ENCODE assay signal across 9 cellular contexts in the genomic region with DNA sequence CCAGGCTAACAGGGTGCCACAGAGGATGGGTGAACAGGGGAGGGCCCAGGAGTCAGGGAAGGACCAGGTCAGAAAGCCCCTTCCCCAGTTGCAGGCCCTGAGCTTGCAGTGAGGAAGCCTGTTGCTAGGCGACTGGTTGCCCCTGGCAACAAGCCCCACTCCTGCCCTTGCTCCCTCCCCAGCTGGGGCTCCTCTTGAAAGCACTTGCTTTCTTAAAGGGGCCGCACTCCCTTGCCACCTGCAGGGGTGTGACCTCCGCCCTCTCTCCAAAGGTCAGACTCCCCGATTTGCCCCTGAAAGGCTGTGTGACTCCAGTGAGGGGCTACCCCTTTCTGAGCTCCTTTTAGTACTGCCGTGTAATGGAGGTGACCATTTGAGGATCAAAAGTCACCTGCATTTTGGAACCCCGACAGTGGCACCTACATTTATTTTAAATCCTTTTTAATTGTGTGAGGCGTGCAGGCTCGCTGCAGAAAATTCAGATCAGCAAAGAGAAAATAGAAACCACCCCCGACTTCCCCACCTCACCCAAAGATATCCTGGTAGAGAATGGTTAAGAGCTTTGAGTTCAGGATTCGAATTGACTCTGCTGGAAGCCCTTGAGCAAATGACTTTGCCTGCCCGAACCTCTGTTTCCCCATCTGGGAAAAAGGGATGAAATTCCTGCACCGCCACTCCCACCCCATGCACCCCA. TPM values are rescaled to one million over a fixed set of nuclear protein-coding genes. Genes with fewer than 3 reads are reported as not detected.
A peak's percentile ranks its signal among the peaks of the same experiment; 100 is the strongest.
DNase-seq lines count a peak whose midpoint lies in the region; ATAC-seq and TF ChIP-seq lines count a peak whose summit lies in the region.
"Had no signal": no experiment of that assay in that cellular context is flagged by ENCODE, and none has a peak within 500 bp of the region (broad histone marks: within the 10 kb centered on the region; RNA-seq: fewer than 3 reads in every experiment).

No MANE protein-coding gene starts in this region.

- ATAC-seq in activated B cell treated with CpG ODN at 0.5 μM for 24 hours (ENCODE audit: low read depth), result no peak
- ATAC-seq in GM19455 (IDR thresholded peaks at IDR 0.05; ENCODE audit: unreplicated experiment), result no peak
- ATAC-seq in psoas muscle, result no peak

- intact Hi-C loops in activated B cell treated with CpG ODN at 0.5 μM for 24 hours (cut with micrococcal nuclease), result loop anchor here (1.0 to 10.0 kb wide), 7 partner anchors 9 to 421 kb away; partner anchors contain the start of genes ANO8, ARRDC2, GTPBP3 and MAP1S
- intact Hi-C loops in psoas muscle (cut with DNase I), result no loop called here

- H3K27ac ChIP-seq in psoas muscle, result no peak overlapping the region
- H3K27ac ChIP-seq: heart right ventricle, PC-9 had no signal

- peak overlapping the region; percentile 90 for H3K27ac Mint-ChIP-seq in activated B cell treated with CpG ODN at 0.5 μM for 24 hours

- no peaks in the 10 kb centered on the region for H3K9me3 ChIP-seq in psoas muscle
- H3K9me3 ChIP-seq: heart right ventricle had no signal

- no peaks in the 10 kb centered on the region for H3K9me3 Mint-ChIP-seq in activated B cell treated with CpG ODN at 0.5 μM for 24 hours

- no peaks in the 10 kb centered on the region for H3K36me3 ChIP-seq in psoas muscle (ENCODE audit: insufficient read depth in 1 of 2, low read depth in 1 of 2)
- H3K36me3 ChIP-seq: heart right ventricle had no signal

- H3K4me1 Mint-ChIP-seq in activated B cell treated with CpG ODN at 0.5 μM for 24 hours, result peaks cover 84% of the 10 kb centered on the region

- peak; percentile 31 for DNase-seq in GM03348 (ENCODE audit: low spot score)
- peak; percentile 17 for DNase-seq in LHCN-M2 (ENCODE audit: low read depth)
- DNase-seq in activated B cell treated with CpG ODN at 0.5 μM for 24 hours, result peak; percentile 61
- DNase-seq in hypothalamus (lab: John Stamatoyannopoulos, UW), result peak; percentile 18 to 95 (median 75)
- no peak for DNase-seq in psoas muscle
- no peak for DNase-seq in NOMO-1 treated with dmso at 0.1 percent for 144 hours (lab: John Stamatoyannopoulos, UW; ENCODE audit: unreplicated experiment)

- POLR2A ChIA-PET in activated B cell treated with CpG ODN at 0.5 μM for 24 hours (lab: Charles Lee), result interaction anchor here (0.6 to 7.1 kb wide), 10 partner anchors 9 to 246 kb away, joined by 3 to 109 read pairs (median 6); partner anchors contain the start of genes JAK3 and RPL18A

- CTCF ChIA-PET in activated B cell treated with CpG ODN at 0.5 μM for 24 hours (lab: Charles Lee), result interaction anchor here (2.0 to 3.5 kb wide), 5 partner anchors 11 to 176 kb away, joined by 8 to 50 read pairs (median 19); partner anchors contain the start of gene CCDC124

- H3K4me3 ChIP-seq in psoas muscle, result no peak overlapping the region
- H3K4me3 ChIP-seq: heart right ventricle, PC-9 had no signal

- 39 to 48% (median 41%) methylated on average over 11 to 12 of the region's 12 CpGs for WGBS in psoas muscle, 3 donors

- H3K36me3 Mint-ChIP-seq in activated B cell treated with CpG ODN at 0.5 μM for 24 hours (ENCODE audit: low read depth), result peaks cover 56% of the 10 kb centered on the region

- H3K4me3 Mint-ChIP-seq in activated B cell treated with CpG ODN at 0.5 μM for 24 hours, result peak overlapping the region; percentile 46

- H3K27me3 ChIP-seq in psoas muscle (ENCODE audit: insufficient read depth in 3 of 3, low read length in 2 of 3), result peaks cover 0 to 13% (median 8%) of the 10 kb centered on the region in 3 donors

- H3K4me1 ChIP-seq in psoas muscle, result no peaks in the 10 kb centered on the region

- TF ChIP-seq CTCF in activated B cell treated with CpG ODN at 0.5 μM for 24 hours (IDR thresholded peaks at IDR 0.05) (no peak), psoas muscle (IDR thresholded peaks at IDR 0.05) (no peak)

- no peaks in the 10 kb centered on the region for H3K27me3 Mint-ChIP-seq in activated B cell treated with CpG ODN at 0.5 μM for 24 hours

RNA-seq across cellular contexts. Expression of gene FCHO1, which starts 4.8 kb away (rescaled TPM):
- 0.06 and 0.80 TPM in 2 replicates for total RNA-seq in LHCN-M2 (2014; rRNA removed)
- polyA plus RNA-seq in LHCN-M2 (2012), result 0.09 TPM
- 81.8 and 103 TPM in 2 replicates for total RNA-seq in activated B cell treated with CpG ODN at 0.5 μM for 24 hours
- under 1 TPM; 0.15 to 0.68 (median 0.58) TPM for total RNA-seq in psoas muscle
- under 1 TPM in 2 of 3 donors, not detected in 1; 0.10 to 0.22 TPM for polyA plus RNA-seq in psoas muscle

RNA-seq across cellular contexts. Expression of gene MAP1S, which starts 36.8 kb away (rescaled TPM):
- total RNA-seq in LHCN-M2 (2014; rRNA removed) (16.6 and 20.5 TPM in 2 replicates), activated B cell treated with CpG ODN at 0.5 μM for 24 hours (65.6 and 80.5 TPM in 2 replicates), psoas muscle (10 to 100 TPM; 42.4 to 60.6 (median 49.1) TPM)
- 41.2 TPM for polyA plus RNA-seq in LHCN-M2 (2012)
- 10 to 100 TPM; 19.1 to 37.0 (median 24.3) TPM for polyA plus RNA-seq in psoas muscle

RNA-seq across cellular contexts. Expression of gene B3GNT3, which starts 38.8 kb away (rescaled TPM):
- not detected in 2 replicates for total RNA-seq in LHCN-M2 (2014; rRNA removed)
- not detected for polyA plus RNA-seq in LHCN-M2 (2012)
- total RNA-seq in activated B cell treated with CpG ODN at 0.5 μM for 24 hours, result not detected in 2 replicates
- total RNA-seq in psoas muscle, result under 1 TPM in 1 of 4 donors, not detected in 3; 0.38 TPM
- polyA plus RNA-seq in psoas muscle, result under 1 TPM in 2 of 3 donors, not detected in 1; 0.03 to 0.08 TPM
- total RNA-seq: heart right ventricle had no signal
- polyA plus RNA-seq: heart right ventricle had no signal

Comparison
In these comparisons a context has a peak if more than half of its experiments do, and no peak if none do; other contexts are left out.
1. DNase-seq: peak in GM03348 (single experiment), LHCN-M2 (single experiment), activated B cell treated with CpG ODN at 0.5 μM for 24 hours (single experiment) and hypothalamus (51 of 51); none in psoas muscle (0 of 2) and NOMO-1 treated with dmso at 0.1 percent for 144 hours (single experiment).
2. RNA of gene FCHO1, which starts 4.8 kb away (total RNA-seq): 81.8 to 103 TPM in activated B cell treated with CpG ODN at 0.5 μM for 24 hours; 0.06 to 0.80 TPM in LHCN-M2 and 0.15 to 0.68 TPM in psoas muscle; every median in the first group is over 10 times any median in the second.